In the genomic region with DNA sequence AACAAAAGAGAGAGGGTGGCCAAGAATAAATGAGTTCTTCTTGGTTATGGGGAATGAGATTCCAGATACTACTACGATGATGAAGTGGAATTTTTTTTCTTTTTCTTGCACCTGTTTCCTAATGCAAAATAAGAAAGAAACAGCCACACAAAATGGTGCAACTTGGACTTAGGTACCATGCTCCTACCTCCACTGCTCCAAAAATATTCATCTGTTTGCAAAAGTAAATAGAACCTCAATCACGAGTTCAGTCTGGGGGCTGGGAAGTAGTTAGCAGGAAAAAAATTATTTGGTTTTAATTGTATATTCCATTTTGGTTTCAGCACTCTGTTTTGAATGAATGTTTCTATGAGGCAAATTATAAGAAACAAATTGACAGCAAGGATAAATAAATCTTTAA, we compare ENCODE assay signal across 1 cellular context.
TF ChIP-seq lines count a peak whose summit lies in the region.

No MANE protein-coding gene starts in this region.

TF ChIP-seq in HepG2, 621 proteins besides CTCF, POLR2A, EP300 and RAD21 (continued from another document):
- no peak for TF ChIP-seq FOXA1 (IDR thresholded peaks at IDR 0.05)
- peak; percentile 68 for TF ChIP-seq FOXA1 (CRISPR knock-in tag; IDR thresholded peaks at IDR 0.05)
- TF ChIP-seq HOXA7 (CRISPR knock-in tag; IDR thresholded peaks at IDR 0.05), result no peak
- TF ChIP-seq, protein P1, sequence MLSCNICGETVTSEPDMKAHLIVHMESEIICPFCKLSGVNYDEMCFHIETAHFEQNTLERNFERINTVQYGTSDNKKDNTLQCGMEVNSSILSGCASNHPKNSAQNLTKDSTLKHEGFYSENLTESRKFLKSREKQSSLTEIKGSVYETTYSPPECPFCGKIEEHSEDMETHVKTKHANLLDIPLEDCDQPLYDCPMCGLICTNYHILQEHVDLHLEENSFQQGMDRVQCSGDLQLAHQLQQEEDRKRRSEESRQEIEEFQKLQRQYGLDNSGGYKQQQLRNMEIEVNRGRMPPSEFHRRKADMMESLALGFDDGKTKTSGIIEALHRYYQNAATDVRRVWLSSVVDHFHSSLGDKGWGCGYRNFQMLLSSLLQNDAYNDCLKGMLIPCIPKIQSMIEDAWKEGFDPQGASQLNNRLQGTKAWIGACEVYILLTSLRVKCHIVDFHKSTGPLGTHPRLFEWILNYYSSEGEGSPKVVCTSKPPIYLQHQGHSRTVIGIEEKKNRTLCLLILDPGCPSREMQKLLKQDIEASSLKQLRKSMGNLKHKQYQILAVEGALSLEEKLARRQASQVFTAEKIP (CRISPR knock-in tag; IDR thresholded peaks at IDR 0.05; ENCODE audit: borderline replicate concordance), result no peak
- no peak for TF ChIP-seq ZNF607 (CRISPR knock-in tag; IDR thresholded peaks at IDR 0.05; ENCODE audit: borderline replicate concordance)
- TF ChIP-seq ZNF432 (CRISPR knock-in tag; IDR thresholded peaks at IDR 0.05; ENCODE audit: borderline replicate concordance), result no peak
- TF ChIP-seq, protein P2, sequence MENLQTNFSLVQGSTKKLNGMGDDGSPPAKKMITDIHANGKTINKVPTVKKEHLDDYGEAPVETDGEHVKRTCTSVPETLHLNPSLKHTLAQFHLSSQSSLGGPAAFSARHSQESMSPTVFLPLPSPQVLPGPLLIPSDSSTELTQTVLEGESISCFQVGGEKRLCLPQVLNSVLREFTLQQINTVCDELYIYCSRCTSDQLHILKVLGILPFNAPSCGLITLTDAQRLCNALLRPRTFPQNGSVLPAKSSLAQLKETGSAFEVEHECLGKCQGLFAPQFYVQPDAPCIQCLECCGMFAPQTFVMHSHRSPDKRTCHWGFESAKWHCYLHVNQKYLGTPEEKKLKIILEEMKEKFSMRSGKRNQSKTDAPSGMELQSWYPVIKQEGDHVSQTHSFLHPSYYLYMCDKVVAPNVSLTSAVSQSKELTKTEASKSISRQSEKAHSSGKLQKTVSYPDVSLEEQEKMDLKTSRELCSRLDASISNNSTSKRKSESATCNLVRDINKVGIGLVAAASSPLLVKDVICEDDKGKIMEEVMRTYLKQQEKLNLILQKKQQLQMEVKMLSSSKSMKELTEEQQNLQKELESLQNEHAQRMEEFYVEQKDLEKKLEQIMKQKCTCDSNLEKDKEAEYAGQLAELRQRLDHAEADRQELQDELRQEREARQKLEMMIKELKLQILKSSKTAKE (CRISPR knock-in tag; IDR thresholded peaks at IDR 0.05; ENCODE audit: borderline replicate concordance), result no peak
- no peak for TF ChIP-seq ZNF160 (CRISPR knock-in tag; IDR thresholded peaks at IDR 0.05)
- TF ChIP-seq, protein P3, sequence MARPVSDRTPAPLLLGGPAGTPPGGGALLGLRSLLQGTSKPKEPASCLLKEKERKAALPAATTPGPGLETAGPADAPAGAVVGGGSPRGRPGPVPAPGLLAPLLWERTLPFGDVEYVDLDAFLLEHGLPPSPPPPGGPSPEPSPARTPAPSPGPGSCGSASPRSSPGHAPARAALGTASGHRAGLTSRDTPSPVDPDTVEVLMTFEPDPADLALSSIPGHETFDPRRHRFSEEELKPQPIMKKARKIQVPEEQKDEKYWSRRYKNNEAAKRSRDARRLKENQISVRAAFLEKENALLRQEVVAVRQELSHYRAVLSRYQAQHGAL (CRISPR knock-in tag; IDR thresholded peaks at IDR 0.05; ENCODE audit: not compliant biosample characterization), result no peak
- TF ChIP-seq, protein P4, sequence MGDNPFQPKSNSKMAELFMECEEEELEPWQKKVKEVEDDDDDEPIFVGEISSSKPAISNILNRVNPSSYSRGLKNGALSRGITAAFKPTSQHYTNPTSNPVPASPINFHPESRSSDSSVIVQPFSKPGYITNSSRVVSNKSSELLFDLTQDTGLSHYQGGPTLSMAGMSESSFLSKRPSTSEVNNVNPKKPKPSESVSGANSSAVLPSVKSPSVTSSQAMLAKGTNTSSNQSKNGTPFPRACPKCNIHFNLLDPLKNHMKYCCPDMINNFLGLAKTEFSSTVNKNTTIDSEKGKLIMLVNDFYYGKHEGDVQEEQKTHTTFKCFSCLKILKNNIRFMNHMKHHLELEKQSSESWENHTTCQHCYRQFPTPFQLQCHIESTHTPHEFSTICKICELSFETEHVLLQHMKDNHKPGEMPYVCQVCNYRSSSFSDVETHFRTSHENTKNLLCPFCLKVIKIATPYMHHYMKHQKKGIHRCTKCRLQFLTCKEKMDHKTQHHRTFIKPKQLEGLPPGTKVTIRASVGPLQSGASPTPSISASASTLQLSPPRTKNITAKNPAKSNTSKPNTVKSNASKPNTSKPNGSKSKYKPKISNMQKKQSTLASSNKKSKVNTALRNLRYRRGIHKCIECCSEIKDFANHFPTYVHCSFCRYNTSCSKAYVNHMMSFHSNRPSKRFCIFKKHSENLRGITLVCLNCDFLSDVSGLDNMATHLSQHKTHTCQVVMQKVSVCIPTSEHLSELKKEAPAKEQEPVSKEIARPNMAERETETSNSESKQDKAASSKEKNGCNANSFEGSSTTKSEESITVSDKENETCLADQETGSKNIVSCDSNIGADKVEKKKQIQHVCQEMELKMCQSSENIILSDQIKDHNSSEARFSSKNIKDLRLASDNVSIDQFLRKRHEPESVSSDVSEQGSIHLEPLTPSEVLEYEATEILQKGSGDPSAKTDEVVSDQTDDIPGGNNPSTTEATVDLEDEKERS (CRISPR knock-in tag; IDR thresholded peaks at IDR 0.05), result no peak
- no peak for TF ChIP-seq ZNF672 (CRISPR knock-in tag; IDR thresholded peaks at IDR 0.05)
- no peak for TF ChIP-seq ELF4 (CRISPR knock-in tag; IDR thresholded peaks at IDR 0.05; ENCODE audit: borderline replicate concordance)
- TF ChIP-seq, protein P5, sequence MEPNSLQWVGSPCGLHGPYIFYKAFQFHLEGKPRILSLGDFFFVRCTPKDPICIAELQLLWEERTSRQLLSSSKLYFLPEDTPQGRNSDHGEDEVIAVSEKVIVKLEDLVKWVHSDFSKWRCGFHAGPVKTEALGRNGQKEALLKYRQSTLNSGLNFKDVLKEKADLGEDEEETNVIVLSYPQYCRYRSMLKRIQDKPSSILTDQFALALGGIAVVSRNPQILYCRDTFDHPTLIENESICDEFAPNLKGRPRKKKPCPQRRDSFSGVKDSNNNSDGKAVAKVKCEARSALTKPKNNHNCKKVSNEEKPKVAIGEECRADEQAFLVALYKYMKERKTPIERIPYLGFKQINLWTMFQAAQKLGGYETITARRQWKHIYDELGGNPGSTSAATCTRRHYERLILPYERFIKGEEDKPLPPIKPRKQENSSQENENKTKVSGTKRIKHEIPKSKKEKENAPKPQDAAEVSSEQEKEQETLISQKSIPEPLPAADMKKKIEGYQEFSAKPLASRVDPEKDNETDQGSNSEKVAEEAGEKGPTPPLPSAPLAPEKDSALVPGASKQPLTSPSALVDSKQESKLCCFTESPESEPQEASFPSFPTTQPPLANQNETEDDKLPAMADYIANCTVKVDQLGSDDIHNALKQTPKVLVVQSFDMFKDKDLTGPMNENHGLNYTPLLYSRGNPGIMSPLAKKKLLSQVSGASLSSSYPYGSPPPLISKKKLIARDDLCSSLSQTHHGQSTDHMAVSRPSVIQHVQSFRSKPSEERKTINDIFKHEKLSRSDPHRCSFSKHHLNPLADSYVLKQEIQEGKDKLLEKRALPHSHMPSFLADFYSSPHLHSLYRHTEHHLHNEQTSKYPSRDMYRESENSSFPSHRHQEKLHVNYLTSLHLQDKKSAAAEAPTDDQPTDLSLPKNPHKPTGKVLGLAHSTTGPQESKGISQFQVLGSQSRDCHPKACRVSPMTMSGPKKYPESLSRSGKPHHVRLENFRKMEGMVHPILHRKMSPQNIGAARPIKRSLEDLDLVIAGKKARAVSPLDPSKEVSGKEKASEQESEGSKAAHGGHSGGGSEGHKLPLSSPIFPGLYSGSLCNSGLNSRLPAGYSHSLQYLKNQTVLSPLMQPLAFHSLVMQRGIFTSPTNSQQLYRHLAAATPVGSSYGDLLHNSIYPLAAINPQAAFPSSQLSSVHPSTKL (CRISPR knock-in tag; IDR thresholded peaks at IDR 0.05), result peak; percentile 69
- TF ChIP-seq KDM2A (CRISPR knock-in tag; IDR thresholded peaks at IDR 0.05; ENCODE audit: borderline replicate concordance, low read depth), result no peak
- TF ChIP-seq, protein P6, sequence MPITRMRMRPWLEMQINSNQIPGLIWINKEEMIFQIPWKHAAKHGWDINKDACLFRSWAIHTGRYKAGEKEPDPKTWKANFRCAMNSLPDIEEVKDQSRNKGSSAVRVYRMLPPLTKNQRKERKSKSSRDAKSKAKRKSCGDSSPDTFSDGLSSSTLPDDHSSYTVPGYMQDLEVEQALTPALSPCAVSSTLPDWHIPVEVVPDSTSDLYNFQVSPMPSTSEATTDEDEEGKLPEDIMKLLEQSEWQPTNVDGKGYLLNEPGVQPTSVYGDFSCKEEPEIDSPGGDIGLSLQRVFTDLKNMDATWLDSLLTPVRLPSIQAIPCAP (CRISPR knock-in tag; IDR thresholded peaks at IDR 0.05; ENCODE audit: low read depth), result no peak
- TF ChIP-seq MEIS1 (CRISPR knock-in tag; IDR thresholded peaks at IDR 0.05; ENCODE audit: borderline replicate concordance), result no peak
- no peak for TF ChIP-seq GATA4 (IDR thresholded peaks at IDR 0.05; ENCODE audit: borderline replicate concordance, low read depth)
- TF ChIP-seq HMGA1 (CRISPR knock-in tag; conservative IDR thresholded peaks at IDR 0.05), result no peak
- TF ChIP-seq, protein P7, sequence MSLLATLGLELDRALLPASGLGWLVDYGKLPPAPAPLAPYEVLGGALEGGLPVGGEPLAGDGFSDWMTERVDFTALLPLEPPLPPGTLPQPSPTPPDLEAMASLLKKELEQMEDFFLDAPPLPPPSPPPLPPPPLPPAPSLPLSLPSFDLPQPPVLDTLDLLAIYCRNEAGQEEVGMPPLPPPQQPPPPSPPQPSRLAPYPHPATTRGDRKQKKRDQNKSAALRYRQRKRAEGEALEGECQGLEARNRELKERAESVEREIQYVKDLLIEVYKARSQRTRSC (CRISPR knock-in tag; IDR thresholded peaks at IDR 0.05; ENCODE audit: low read depth), result no peak
- TF ChIP-seq ERF (CRISPR knock-in tag; IDR thresholded peaks at IDR 0.05), result no peak
- TF ChIP-seq, protein P8, sequence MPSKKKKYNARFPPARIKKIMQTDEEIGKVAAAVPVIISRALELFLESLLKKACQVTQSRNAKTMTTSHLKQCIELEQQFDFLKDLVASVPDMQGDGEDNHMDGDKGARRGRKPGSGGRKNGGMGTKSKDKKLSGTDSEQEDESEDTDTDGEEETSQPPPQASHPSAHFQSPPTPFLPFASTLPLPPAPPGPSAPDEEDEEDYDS (CRISPR knock-in tag; IDR thresholded peaks at IDR 0.05), result no peak
- TF ChIP-seq SIN3B (IDR thresholded peaks at IDR 0.05; ENCODE audit: low read length), result no peak
- no peak for TF ChIP-seq ZNF556 (CRISPR knock-in tag; IDR thresholded peaks at IDR 0.05; ENCODE audit: borderline replicate concordance)
- TF ChIP-seq ZNF777 (CRISPR knock-in tag; IDR thresholded peaks at IDR 0.05), result no peak
- no peak for TF ChIP-seq NCOA1 (CRISPR knock-in tag; IDR thresholded peaks at IDR 0.05)
- TF ChIP-seq, protein P9, sequence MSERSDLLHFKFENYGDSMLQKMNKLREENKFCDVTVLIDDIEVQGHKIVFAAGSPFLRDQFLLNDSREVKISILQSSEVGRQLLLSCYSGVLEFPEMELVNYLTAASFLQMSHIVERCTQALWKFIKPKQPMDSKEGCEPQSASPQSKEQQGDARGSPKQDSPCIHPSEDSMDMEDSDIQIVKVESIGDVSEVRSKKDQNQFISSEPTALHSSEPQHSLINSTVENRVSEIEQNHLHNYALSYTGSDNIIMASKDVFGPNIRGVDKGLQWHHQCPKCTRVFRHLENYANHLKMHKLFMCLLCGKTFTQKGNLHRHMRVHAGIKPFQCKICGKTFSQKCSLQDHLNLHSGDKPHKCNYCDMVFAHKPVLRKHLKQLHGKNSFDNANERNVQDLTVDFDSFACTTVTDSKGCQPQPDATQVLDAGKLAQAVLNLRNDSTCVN (CRISPR knock-in tag; IDR thresholded peaks at IDR 0.05; ENCODE audit: borderline replicate concordance), result no peak
- TF ChIP-seq ZNF883 (CRISPR knock-in tag; IDR thresholded peaks at IDR 0.05; ENCODE audit: not compliant biosample characterization), result no peak
- TF ChIP-seq ZNF543 (CRISPR knock-in tag; IDR thresholded peaks at IDR 0.05), result no peak
- no peak for TF ChIP-seq NONO (IDR thresholded peaks at IDR 0.05)
- TF ChIP-seq NONO (CRISPR knock-in tag; conservative IDR thresholded peaks at IDR 0.05), result no peak
- no peak for TF ChIP-seq MXI1 (IDR thresholded peaks at IDR 0.05; ENCODE audit: borderline replicate concordance, low read depth, low read length)
- no peak for TF ChIP-seq CBX2 (IDR thresholded peaks at IDR 0.05; ENCODE audit: low read depth, low read length)
- no peak for TF ChIP-seq CBX2 (CRISPR knock-in tag; IDR thresholded peaks at IDR 0.05; ENCODE audit: low read depth)
- no peak for TF ChIP-seq KLF13 (CRISPR knock-in tag; IDR thresholded peaks at IDR 0.05)
- peak; percentile 34; the same call in 1 of the 2 replicates for TF ChIP-seq NCOA2 (CRISPR knock-in tag; IDR thresholded peaks at IDR 0.05)
- no peak for TF ChIP-seq TAF1 (CRISPR knock-in tag; IDR thresholded peaks at IDR 0.05)
- no peak for TF ChIP-seq KLF16 (CRISPR knock-in tag; IDR thresholded peaks at IDR 0.05)
- TF ChIP-seq, protein P10, sequence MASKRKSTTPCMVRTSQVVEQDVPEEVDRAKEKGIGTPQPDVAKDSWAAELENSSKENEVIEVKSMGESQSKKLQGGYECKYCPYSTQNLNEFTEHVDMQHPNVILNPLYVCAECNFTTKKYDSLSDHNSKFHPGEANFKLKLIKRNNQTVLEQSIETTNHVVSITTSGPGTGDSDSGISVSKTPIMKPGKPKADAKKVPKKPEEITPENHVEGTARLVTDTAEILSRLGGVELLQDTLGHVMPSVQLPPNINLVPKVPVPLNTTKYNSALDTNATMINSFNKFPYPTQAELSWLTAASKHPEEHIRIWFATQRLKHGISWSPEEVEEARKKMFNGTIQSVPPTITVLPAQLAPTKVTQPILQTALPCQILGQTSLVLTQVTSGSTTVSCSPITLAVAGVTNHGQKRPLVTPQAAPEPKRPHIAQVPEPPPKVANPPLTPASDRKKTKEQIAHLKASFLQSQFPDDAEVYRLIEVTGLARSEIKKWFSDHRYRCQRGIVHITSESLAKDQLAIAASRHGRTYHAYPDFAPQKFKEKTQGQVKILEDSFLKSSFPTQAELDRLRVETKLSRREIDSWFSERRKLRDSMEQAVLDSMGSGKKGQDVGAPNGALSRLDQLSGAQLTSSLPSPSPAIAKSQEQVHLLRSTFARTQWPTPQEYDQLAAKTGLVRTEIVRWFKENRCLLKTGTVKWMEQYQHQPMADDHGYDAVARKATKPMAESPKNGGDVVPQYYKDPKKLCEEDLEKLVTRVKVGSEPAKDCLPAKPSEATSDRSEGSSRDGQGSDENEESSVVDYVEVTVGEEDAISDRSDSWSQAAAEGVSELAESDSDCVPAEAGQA (IDR thresholded peaks at IDR 0.05; ENCODE audit: low read depth), result no peak
- TF ChIP-seq, protein P10 (CRISPR knock-in tag; IDR thresholded peaks at IDR 0.05; ENCODE audit: borderline replicate concordance), result no peak
